In the genomic region with DNA sequence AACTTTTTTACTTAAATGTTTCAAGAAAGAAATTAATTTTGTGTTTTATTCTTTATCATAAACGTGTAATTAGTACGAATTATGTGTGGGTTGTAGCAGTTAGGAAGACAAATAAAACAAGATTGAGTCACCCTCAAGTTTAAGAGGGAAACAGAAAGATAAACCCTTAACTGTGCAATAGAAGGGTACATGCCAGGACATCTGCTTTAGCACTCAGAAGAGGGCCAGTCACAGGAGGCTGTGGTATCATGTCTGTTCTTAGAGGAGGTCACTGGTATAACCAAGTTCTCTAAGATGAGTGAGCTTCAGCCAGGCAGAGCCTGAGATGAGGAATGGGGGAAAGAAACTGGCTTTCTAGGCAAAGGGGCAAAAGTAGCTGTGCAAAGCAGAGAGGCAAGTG, we compare ENCODE assay signal across 1 cellular context.
TF ChIP-seq lines count a peak whose summit lies in the region.

No MANE protein-coding gene starts in this region.

TF ChIP-seq in WTC11, 78 proteins besides CTCF, POLR2A, EP300 and RAD21 (continued from another document):
- TF ChIP-seq, protein P1, sequence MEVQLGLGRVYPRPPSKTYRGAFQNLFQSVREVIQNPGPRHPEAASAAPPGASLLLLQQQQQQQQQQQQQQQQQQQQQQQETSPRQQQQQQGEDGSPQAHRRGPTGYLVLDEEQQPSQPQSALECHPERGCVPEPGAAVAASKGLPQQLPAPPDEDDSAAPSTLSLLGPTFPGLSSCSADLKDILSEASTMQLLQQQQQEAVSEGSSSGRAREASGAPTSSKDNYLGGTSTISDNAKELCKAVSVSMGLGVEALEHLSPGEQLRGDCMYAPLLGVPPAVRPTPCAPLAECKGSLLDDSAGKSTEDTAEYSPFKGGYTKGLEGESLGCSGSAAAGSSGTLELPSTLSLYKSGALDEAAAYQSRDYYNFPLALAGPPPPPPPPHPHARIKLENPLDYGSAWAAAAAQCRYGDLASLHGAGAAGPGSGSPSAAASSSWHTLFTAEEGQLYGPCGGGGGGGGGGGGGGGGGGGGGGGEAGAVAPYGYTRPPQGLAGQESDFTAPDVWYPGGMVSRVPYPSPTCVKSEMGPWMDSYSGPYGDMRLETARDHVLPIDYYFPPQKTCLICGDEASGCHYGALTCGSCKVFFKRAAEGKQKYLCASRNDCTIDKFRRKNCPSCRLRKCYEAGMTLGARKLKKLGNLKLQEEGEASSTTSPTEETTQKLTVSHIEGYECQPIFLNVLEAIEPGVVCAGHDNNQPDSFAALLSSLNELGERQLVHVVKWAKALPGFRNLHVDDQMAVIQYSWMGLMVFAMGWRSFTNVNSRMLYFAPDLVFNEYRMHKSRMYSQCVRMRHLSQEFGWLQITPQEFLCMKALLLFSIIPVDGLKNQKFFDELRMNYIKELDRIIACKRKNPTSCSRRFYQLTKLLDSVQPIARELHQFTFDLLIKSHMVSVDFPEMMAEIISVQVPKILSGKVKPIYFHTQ (CRISPR knock-in tag; IDR thresholded peaks at IDR 0.05), result no peak
- TF ChIP-seq FOXJ3 (CRISPR knock-in tag; IDR thresholded peaks at IDR 0.05; ENCODE audit: borderline replicate concordance) (no peak), SOX15 (CRISPR knock-in tag; IDR thresholded peaks at IDR 0.05) (no peak), ZNF671 (CRISPR knock-in tag; IDR thresholded peaks at IDR 0.05) (no peak)
